26 cellular contexts compared by ENCODE assay signal in the genomic region with DNA sequence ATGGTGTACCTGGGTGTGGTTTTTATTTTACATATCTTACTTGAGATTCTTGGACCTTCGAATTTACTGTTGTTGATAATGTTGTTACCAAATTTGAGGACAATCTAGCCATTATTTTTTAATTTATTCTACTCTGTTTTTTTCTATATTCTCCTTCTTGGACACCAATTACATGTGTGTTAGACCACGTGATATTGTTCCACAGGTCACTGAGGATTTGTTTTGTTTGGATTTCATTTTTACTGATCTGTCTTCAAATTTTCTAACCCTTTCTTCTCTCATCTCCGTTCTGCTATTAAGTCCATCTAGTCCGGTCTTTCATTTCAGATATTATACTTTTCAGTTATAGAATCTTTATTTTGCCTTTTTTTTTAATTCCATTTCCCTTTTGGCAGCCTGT.
"Had no signal": no experiment of that assay in that cellular context is flagged by ENCODE, and none has a peak within 500 bp of the region (broad histone marks: within the 10 kb centered on the region; RNA-seq: fewer than 3 reads in every experiment).

No MANE protein-coding gene starts in this region.

- H3K4me3 Mint-ChIP-seq: mesothelial cell of epicardium; naive thymus-derived CD8-positive, alpha-beta T cell; nephron progenitor cell; stimulated activated naive B cell treated with anti-CD40 and anti-IgM and Interleukin-4, amounts not matched to agents 10 μg/mL and 1 μg/mL and 100 μg/mL, for 72 hours; stimulated activated naive CD8-positive, alpha-beta T cell treated with anti-CD3 and anti-CD28 coated beads, Interleukin-15, Interleukin-2, amounts not matched to agents 100 ng/mL and 50 ng/mL, for 24 hours had no signal

- H3K27ac ChIP-seq: foreskin keratinocyte, hepatocyte, prostate gland, right atrium auricular region, suprapubic skin, upper lobe of right lung, uterus had no signal

- H3K36me3 ChIP-seq: prostate gland, uterus had no signal

- FAIRE-seq: endothelial cell of umbilical vein had no signal

- DNase-seq: cortex of kidney; foreskin keratinocyte; heart left ventricle; kidney; mesenchymal stem cell; naive thymus-derived CD8-positive, alpha-beta T cell; nephron progenitor cell; nucleus accumbens; spleen; stimulated activated CD4-positive, alpha-beta T cell treated with anti-CD3 and anti-CD28 coated beads, Interleukin-4, amount 100 ng/mL, for 4 hours; stimulated activated naive B cell treated with anti-CD40 and anti-IgM and Interleukin-4, amounts not matched to agents 10 μg/mL and 1 μg/mL and 100 μg/mL, for 72 hours; transverse colon; upper lobe of right lung; uterus had no signal

- H3K27me3 Mint-ChIP-seq: naive thymus-derived CD8-positive, alpha-beta T cell; stimulated activated naive B cell treated with anti-CD40 and anti-IgM and Interleukin-4, amounts not matched to agents 10 μg/mL and 1 μg/mL and 100 μg/mL, for 72 hours; stimulated activated naive CD8-positive, alpha-beta T cell treated with anti-CD3 and anti-CD28 coated beads, Interleukin-15, Interleukin-2, amounts not matched to agents 100 ng/mL and 50 ng/mL, for 24 hours had no signal

- H3K27me3 ChIP-seq: esophagus muscularis mucosa, foreskin keratinocyte, gastroesophageal sphincter, heart left ventricle, hepatocyte, right atrium auricular region, spleen, suprapubic skin, transverse colon, upper lobe of right lung, uterus had no signal

- H3K27ac Mint-ChIP-seq: mesothelial cell of epicardium; naive thymus-derived CD8-positive, alpha-beta T cell; nephron progenitor cell; stimulated activated naive B cell treated with anti-CD40 and anti-IgM and Interleukin-4, amounts not matched to agents 10 μg/mL and 1 μg/mL and 100 μg/mL, for 72 hours; stimulated activated naive CD8-positive, alpha-beta T cell treated with anti-CD3 and anti-CD28 coated beads, Interleukin-15, Interleukin-2, amounts not matched to agents 100 ng/mL and 50 ng/mL, for 24 hours had no signal

- ATAC-seq: foreskin keratinocyte; gastroesophageal sphincter; heart left ventricle; left lobe of liver; naive thymus-derived CD8-positive, alpha-beta T cell; sciatic nerve; stimulated activated naive B cell treated with anti-CD40 and anti-IgM and Interleukin-4, amounts not matched to agents 10 μg/mL and 1 μg/mL and 100 μg/mL, for 72 hours; upper lobe of right lung had no signal

- H3K4me3 ChIP-seq: esophagus muscularis mucosa, gastroesophageal sphincter, heart left ventricle, hepatocyte, lung, prostate gland, right atrium auricular region, spleen, suprapubic skin, transverse colon, upper lobe of right lung, uterus had no signal

- H3K9me3 ChIP-seq: prostate gland, uterus had no signal

- H3K4me1 ChIP-seq: foreskin keratinocyte had no signal
